In genomic region chr5:135429326-135429725, GRCh38 we compare ENCODE assay signal across 19 cellular contexts. TPM values are rescaled to one million over a fixed set of nuclear protein-coding genes. Genes with fewer than 3 reads are reported as not detected.
DNase-seq lines count a peak whose midpoint lies in the region; ATAC-seq, FAIRE-seq and TF ChIP-seq lines count a peak whose summit lies in the region.
"Had no signal": no experiment of that assay in that cellular context is flagged by ENCODE, and none has a peak within 500 bp of the region (broad histone marks: within the 10 kb centered on the region; RNA-seq: fewer than 3 reads in every experiment).

No MANE protein-coding gene starts in this region.

- peaks cover 30% of the 10 kb centered on the region for H3K9me3 Mint-ChIP-seq in nephron progenitor cell
- H3K9me3 Mint-ChIP-seq: T-helper 2 cell treated with Interferon-gamma antibody and Interleukin-4, amounts not matched to agents 5 μg/mL and 100 μg/mL, for 36 hours had no signal

- H3K27ac Mint-ChIP-seq in nephron progenitor cell: no peak overlapping the region
- H3K27ac Mint-ChIP-seq: activated T-helper 1 cell treated with anti-CD3 and anti-CD28 coated beads, Interleukin-12 subunit alpha, Interleukin-12 subunit beta, Interleukin-2, Interleukin-4 antibody, amounts not matched to agents 30 ng/mL and 10 ng/mL and 1 ng/mL, durations not matched to agents 14 hours and 24 hours and 36 hours; stimulated activated naive B cell treated with anti-CD40 and anti-IgM and Interleukin-4, amounts not matched to agents 10 μg/mL and 1 μg/mL and 100 μg/mL, for 72 hours; T-helper 2 cell treated with Interferon-gamma antibody and Interleukin-4, amounts not matched to agents 5 μg/mL and 100 μg/mL, for 36 hours had no signal

- H3K4me1 Mint-ChIP-seq in nephron progenitor cell: peaks cover 28% of the 10 kb centered on the region
- H3K4me1 Mint-ChIP-seq: stimulated activated naive B cell treated with anti-CD40 and anti-IgM and Interleukin-4, amounts not matched to agents 10 μg/mL and 1 μg/mL and 100 μg/mL, for 72 hours had no signal

- H3K4me3 ChIP-seq in heart right ventricle (no peak overlapping the region), gastrocnemius medialis (no peak overlapping the region)
- H3K4me3 ChIP-seq: gastroesophageal sphincter had no signal

- H3K27ac ChIP-seq in heart right ventricle (peak overlapping the region in 7 of 10 donors; percentile 9 to 52 (median 15)), gastrocnemius medialis (peak overlapping the region in 3 of 4 donors; percentile 38 to 46 (median 44))
- H3K27ac ChIP-seq: C4-2B, gastroesophageal sphincter, RWPE1 had no signal

- intact Hi-C loops in heart right ventricle (cut with DNase I) (loop anchor here in 5 of 10 donors (5.0 to 10.0 kb wide), 4 partner anchors 72 to 185 kb away; no protein-coding TSS in a partner anchor), gastrocnemius medialis (cut with DNase I; ENCODE audit: low total_unique reads) (loop anchor here (5.0 kb wide), 1 partner anchor 72 kb away; no protein-coding TSS in a partner anchor)

- WGBS in heart right ventricle, 2 donors: 23 to 32% methylated on average over 6 of the region's 6 CpGs

- H3K36me3 ChIP-seq in heart right ventricle (no peaks in the 10 kb centered on the region), gastrocnemius medialis (no peaks in the 10 kb centered on the region)
- H3K36me3 ChIP-seq: gastroesophageal sphincter had no signal

- no peak for TF ChIP-seq POLR2A in gastrocnemius medialis (IDR thresholded peaks at IDR 0.05)

- H3K27me3 Mint-ChIP-seq in nephron progenitor cell (ENCODE audit: low read depth, poor library complexity): peaks cover 4% of the 10 kb centered on the region

- no peak overlapping the region for H3K4me3 Mint-ChIP-seq in nephron progenitor cell
- H3K4me3 Mint-ChIP-seq: activated T-helper 1 cell treated with anti-CD3 and anti-CD28 coated beads, Interleukin-12 subunit alpha, Interleukin-12 subunit beta, Interleukin-2, Interleukin-4 antibody, amounts not matched to agents 30 ng/mL and 10 ng/mL and 1 ng/mL, durations not matched to agents 14 hours and 24 hours and 36 hours; stimulated activated naive B cell treated with anti-CD40 and anti-IgM and Interleukin-4, amounts not matched to agents 10 μg/mL and 1 μg/mL and 100 μg/mL, for 72 hours; T-helper 2 cell treated with Interferon-gamma antibody and Interleukin-4, amounts not matched to agents 5 μg/mL and 100 μg/mL, for 36 hours had no signal

- in situ Hi-C loops in gastrocnemius medialis (cut with MboI; ENCODE audit: low sequenced_read_pairs in 4 of 4): loop anchor here in 1 of 4 donors (5.0 kb wide), 1 partner anchor 72 kb away; no protein-coding TSS in a partner anchor

- DNase-seq in MV-4-11 (lab: John Stamatoyannopoulos, UW) (peak; percentile 66), NCI-H82 treated with DMSO at 0.1 percent for 48 hours (lab: John Stamatoyannopoulos, UW; ENCODE audit: unreplicated experiment) (peak; percentile 20), heart right ventricle (peak; percentile 67 to 76), gastrocnemius medialis (peak in 1 of 2 donors; percentile 46), GM19239 (ENCODE audit: insufficient read length, low spot score) (no peak), nephron progenitor cell (no peak)
- DNase-seq in stimulated activated naive CD8-positive, alpha-beta T cell treated with anti-CD3 and anti-CD28 coated beads, Interleukin-15, Interleukin-2, amounts not matched to agents 100 U/mL and 50 U/mL, for 24 hours: no peak
- DNase-seq: EL; NCI-H774; stimulated activated naive B cell treated with anti-CD40 and anti-IgM and Interleukin-4, amounts not matched to agents 10 μg/mL and 1 μg/mL and 100 μg/mL, for 72 hours had no signal

- H3K27me3 ChIP-seq in heart right ventricle (no peaks in the 10 kb centered on the region), gastrocnemius medialis (no peaks in the 10 kb centered on the region)
- H3K27me3 ChIP-seq: gastroesophageal sphincter had no signal

- no peak for TF ChIP-seq CTCF in heart right ventricle (IDR thresholded peaks at IDR 0.05)
- TF ChIP-seq CTCF in gastrocnemius medialis (IDR thresholded peaks at IDR 0.05 in 4 of 5, conservative IDR thresholded peaks at IDR 0.05 in 1 of 5): no peak
- no peak for TF ChIP-seq CTCF in nephron progenitor cell (IDR thresholded peaks at IDR 0.05)

- ATAC-seq in heart right ventricle (peak; percentile 82 to 93 (median 87)), gastrocnemius medialis (peak in 1 of 2 donors; percentile 28), HG02763 (IDR thresholded peaks at IDR 0.05; ENCODE audit: unreplicated experiment) (no peak)
- ATAC-seq in stimulated activated naive CD8-positive, alpha-beta T cell treated with anti-CD3 and anti-CD28 coated beads, Interleukin-15, Interleukin-2, amounts not matched to agents 100 U/mL and 50 U/mL, for 24 hours: no peak
- ATAC-seq: gastroesophageal sphincter; stimulated activated naive B cell treated with anti-CD40 and anti-IgM and Interleukin-4, amounts not matched to agents 10 μg/mL and 1 μg/mL and 100 μg/mL, for 72 hours had no signal

- H3K9me3 ChIP-seq in heart right ventricle (peaks cover 0 to 14% (median 7%) of the 10 kb centered on the region in 11 donors), gastrocnemius medialis (no peaks in the 10 kb centered on the region)

- no peak for FAIRE-seq in GM19239 (lab: Jason Lieb, UNC)
- FAIRE-seq: islet of Langerhans had no signal

- peaks cover 15% of the 10 kb centered on the region for H3K36me3 Mint-ChIP-seq in nephron progenitor cell (ENCODE audit: low read depth)

- H3K4me1 ChIP-seq in heart right ventricle (peaks cover 3 to 59% (median 18%) of the 10 kb centered on the region in 9 donors), gastrocnemius medialis (peaks cover 15 to 26% of the 10 kb centered on the region in 2 donors)
- H3K4me1 ChIP-seq: gastroesophageal sphincter had no signal

RNA-seq across cellular contexts. Expression of gene DCANP1, which starts 17.8 kb away (rescaled TPM):
- total RNA-seq in heart right ventricle: not detected
- polyA plus RNA-seq in heart right ventricle: not detected
- not detected for total RNA-seq in gastrocnemius medialis
- total RNA-seq: activated T-helper 1 cell treated with anti-CD3 and anti-CD28 coated beads, Interleukin-12 subunit alpha, Interleukin-12 subunit beta, Interleukin-2, Interleukin-4 antibody, amounts not matched to agents 30 ng/mL and 10 ng/mL and 1 ng/mL, durations not matched to agents 14 hours and 24 hours and 36 hours; dermis microvascular lymphatic vessel endothelial cell; gastroesophageal sphincter; pulmonary artery endothelial cell had no signal

RNA-seq across cellular contexts. Expression of gene TIFAB, which starts 22.8 kb away (rescaled TPM):
- 1 to 10 TPM in 1 of 10 donors, under 1 TPM in 2, not detected in 7; 0.04 to 1.7 (median 0.05) TPM for total RNA-seq in heart right ventricle
- polyA plus RNA-seq in heart right ventricle: under 1 TPM in 1 of 2 donors, not detected in 1; under 0.01 TPM
- total RNA-seq in gastrocnemius medialis: not detected
- total RNA-seq: activated T-helper 1 cell treated with anti-CD3 and anti-CD28 coated beads, Interleukin-12 subunit alpha, Interleukin-12 subunit beta, Interleukin-2, Interleukin-4 antibody, amounts not matched to agents 30 ng/mL and 10 ng/mL and 1 ng/mL, durations not matched to agents 14 hours and 24 hours and 36 hours; dermis microvascular lymphatic vessel endothelial cell; gastroesophageal sphincter; pulmonary artery endothelial cell had no signal

RNA-seq across cellular contexts. Expression of gene MACROH2A1, which starts 30.3 kb away (rescaled TPM):
- 100 to 1,000 TPM in 4 of 10 donors, 10 to 100 TPM in 6; 80.0 to 125 (median 98.0) TPM for total RNA-seq in heart right ventricle
- polyA plus RNA-seq in heart right ventricle: 100 to 1,000 TPM; 124 to 152 TPM
- total RNA-seq in gastrocnemius medialis: 100 to 1,000 TPM; 104 to 167 (median 136) TPM

Comparison
In these comparisons a context has a peak if more than half of its experiments do, and no peak if none do; other contexts are left out.
1. DNase-seq: peak in MV-4-11 (single experiment), NCI-H82 treated with DMSO at 0.1 percent for 48 hours (single experiment) and heart right ventricle (2 of 2); none in stimulated activated naive CD8-positive, alpha-beta T cell treated with anti-CD3 and anti-CD28 coated beads, Interleukin-15, Interleukin-2, amounts not matched to agents 100 U/mL and 50 U/mL, for 24 hours (single experiment), GM19239 (single experiment) and nephron progenitor cell (single experiment).
2. ATAC-seq: peak in heart right ventricle (8 of 8); none in stimulated activated naive CD8-positive, alpha-beta T cell treated with anti-CD3 and anti-CD28 coated beads, Interleukin-15, Interleukin-2, amounts not matched to agents 100 U/mL and 50 U/mL, for 24 hours (single experiment) and HG02763 (single experiment).